ENCODE assay signal across 8 cellular contexts in the genomic region with DNA sequence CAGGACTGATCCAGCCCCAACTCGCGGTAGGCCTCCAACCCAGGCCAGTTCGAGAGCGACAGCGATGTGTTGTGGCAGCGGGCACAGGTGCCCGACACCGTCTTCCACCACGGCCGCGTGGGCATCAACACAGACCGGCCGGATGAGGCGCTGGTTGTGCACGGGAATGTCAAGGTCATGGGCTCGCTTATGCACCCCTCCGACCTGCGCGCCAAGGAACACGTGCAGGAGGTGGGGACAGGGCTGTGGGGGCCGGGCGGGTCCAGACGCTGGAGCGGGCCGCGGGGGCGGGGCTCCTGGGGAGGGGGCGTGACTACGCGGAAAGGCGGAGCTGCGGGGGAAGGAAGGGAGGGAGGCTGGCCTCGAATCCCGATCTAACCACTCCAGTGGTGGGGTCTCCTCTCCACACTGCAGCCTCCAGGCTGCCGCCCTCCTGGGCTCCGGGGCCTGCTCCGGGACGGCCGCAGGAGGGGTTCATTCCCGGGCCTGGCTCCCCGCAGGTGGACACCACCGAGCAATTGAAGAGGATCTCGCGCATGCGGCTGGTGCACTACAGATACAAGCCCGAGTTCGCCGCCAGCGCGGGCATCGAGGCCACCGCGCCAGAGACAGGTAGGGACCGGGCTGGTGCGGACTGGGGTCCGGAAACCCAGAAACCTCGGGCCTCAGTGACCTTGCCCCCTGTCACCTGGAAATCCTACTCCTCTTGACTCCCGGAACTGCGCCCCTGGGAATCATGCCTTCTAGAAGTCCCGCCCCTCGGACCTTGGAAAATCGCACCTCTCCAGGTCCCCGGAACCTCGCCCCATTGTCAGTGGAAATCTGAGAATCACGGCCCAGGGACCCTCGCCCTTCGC. TPM values are rescaled to one million over a fixed set of nuclear protein-coding genes. Genes with fewer than 3 reads are reported as not detected.
DNase-seq lines count a peak whose midpoint lies in the region; TF ChIP-seq lines count a peak whose summit lies in the region.

No MANE protein-coding gene starts in this region.

- H3K27ac ChIP-seq in A673 (ENCODE audit: low read depth, low read length, poor library complexity, severe bottlenecking) (no peak overlapping the region), substantia nigra (ENCODE audit: low read depth, low read length, poor library complexity, severe bottlenecking) (peak overlapping the region; percentile 83)

- no peak for TF ChIP-seq CTCF in A673 (conservative IDR thresholded peaks at IDR 0.05; ENCODE audit: low read depth, low read length)

- intact Hi-C loops in A673 (cut with micrococcal nuclease; ENCODE audit: unreplicated experiment), result loop anchor here (2.0 kb wide), 1 partner anchor 31 kb away; no protein-coding TSS in a partner anchor

- H3K4me1 ChIP-seq in A673 (ENCODE audit: insufficient read depth, low read length, poor library complexity, severe bottlenecking), result peaks cover 10% of the 10 kb centered on the region

- H3K4me3 ChIP-seq in A673 (ENCODE audit: low read depth, low read length, poor library complexity, severe bottlenecking), result no peak overlapping the region

- H3K9me3 ChIP-seq in A673 (ENCODE audit: low read depth, low read length, poor library complexity, severe bottlenecking), result no peaks in the 10 kb centered on the region

- CTCF ChIA-PET in A673 (lab: Charles Lee), result interaction anchor here (0.6 to 1.0 kb wide), 5 partner anchors 16 to 391 kb away, joined by 3 to 5 read pairs (median 5); no protein-coding TSS in a partner anchor

- no peaks in the 10 kb centered on the region for H3K27me3 ChIP-seq in A673 (replicated peaks; ENCODE audit: insufficient read depth, low read depth, low read length, poor library complexity)

- no peaks in the 10 kb centered on the region for H3K36me3 ChIP-seq in A673 (ENCODE audit: insufficient read depth, low read length, poor library complexity, severe bottlenecking)

- peak; percentile 61 for DNase-seq in A673 (ENCODE audit: low spot score)
- DNase-seq in T-helper 1 cell, result peak; percentile 38 to 62 (median 60)
- DNase-seq in amniotic epithelial cell (ENCODE audit: low read depth), result peak; percentile 63
- DNase-seq in midbrain (lab: John Stamatoyannopoulos, UW), result peak; percentile 22
- DNase-seq in substantia nigra (lab: John Stamatoyannopoulos, UW), result peak in 16 of 49 donors; percentile 6 to 70 (median 32)
- no peak for DNase-seq in NCI-H526 treated with DMSO at 0.1 percent for 48 hours (lab: John Stamatoyannopoulos, UW)
- no peak for DNase-seq in amniotic stem cell (lab: John Stamatoyannopoulos, UW)
- DNase-seq in NCI-H2227 treated with DMSO at 0.1 percent for 48 hours (lab: John Stamatoyannopoulos, UW), result no peak

- BruUV-seq in A673 (replicated peaks; lab: Mats Ljungman, UMichigan), result no TSS peak

- POLR2A ChIA-PET in A673 (lab: Charles Lee; ENCODE audit: low non-redundant PET), result no interaction called here

RNA-seq across cellular contexts. Expression of a gene that starts 14.9 kb away (rescaled TPM):
- total RNA-seq in A673 (2021), result 138 and 139 TPM in 2 replicates

RNA-seq across cellular contexts. Expression of a gene that starts 15.2 kb away (rescaled TPM):
- total RNA-seq in A673 (2021), result 140 and 152 TPM in 2 replicates

RNA-seq across cellular contexts. Expression of a gene that starts 25.0 kb away (rescaled TPM):
- total RNA-seq in A673 (2021), result 11.2 and 14.6 TPM in 2 replicates

RNA-seq across cellular contexts. Expression of a gene that starts 39.3 kb away (rescaled TPM):
- 442 and 490 TPM in 2 replicates for total RNA-seq in A673 (2021)

RNA-seq across cellular contexts. Expression of a gene that starts 50.6 kb away (rescaled TPM):
- 1,097 and 1,272 TPM in 2 replicates for total RNA-seq in A673 (2021)

Comparison
In these comparisons a context has a peak if more than half of its experiments do, and no peak if none do; other contexts are left out.
1. DNase-seq: peak in A673 (single experiment), T-helper 1 cell (5 of 5), amniotic epithelial cell (single experiment) and midbrain (single experiment); none in NCI-H526 treated with DMSO at 0.1 percent for 48 hours (single experiment), amniotic stem cell (single experiment) and NCI-H2227 treated with DMSO at 0.1 percent for 48 hours (single experiment).